In the genomic region with DNA sequence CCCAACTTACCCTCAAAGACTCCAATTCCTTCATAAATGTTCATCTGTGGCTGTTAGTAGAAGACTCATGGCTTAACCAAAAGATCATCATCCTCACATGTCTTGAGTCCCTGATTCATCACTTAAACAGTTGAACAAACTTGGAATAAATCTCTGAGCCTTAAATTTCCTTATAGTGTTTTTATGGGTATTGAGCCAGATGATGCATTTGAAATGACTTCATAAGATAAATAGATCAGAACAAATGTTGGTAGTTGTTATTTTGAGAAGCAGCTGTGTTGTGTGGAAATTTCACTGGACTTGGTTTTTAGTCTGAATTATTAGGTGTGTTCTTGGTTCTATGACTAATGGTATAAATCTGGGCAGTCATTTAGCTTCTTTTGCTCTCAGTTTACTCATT, we compare ENCODE assay signal across 2 cellular contexts.
TF ChIP-seq lines count a peak whose summit lies in the region.

No MANE protein-coding gene starts in this region.

TF ChIP-seq in endothelial cell of umbilical vein, 7 proteins besides CTCF, POLR2A, EP300 and RAD21 (continued from another document):
- TF ChIP-seq JUN (IDR thresholded peaks at IDR 0.05; ENCODE audit: borderline replicate concordance, insufficient read depth, insufficient read length, low read depth) (no peak), FOS (IDR thresholded peaks at IDR 0.05; ENCODE audit: borderline replicate concordance, insufficient read depth, low read length) (no peak)

TF ChIP-seq in SK-N-SH, 30 proteins besides CTCF, POLR2A, EP300 and RAD21 (continued from another document):
- TF ChIP-seq RCOR1 (IDR thresholded peaks at IDR 0.05; ENCODE audit: low read length) (no peak), GATA2 (CRISPR knock-in tag; IDR thresholded peaks at IDR 0.05) (no peak), ELF1 (IDR thresholded peaks at IDR 0.05) (no peak), CHD2 (IDR thresholded peaks at IDR 0.05; ENCODE audit: low read length, partially characterized antibody) (no peak), NRF1 (IDR thresholded peaks at IDR 0.05; ENCODE audit: low read depth, low read length) (no peak), JUND (IDR thresholded peaks at IDR 0.05) (no peak), RFX5 (IDR thresholded peaks at IDR 0.05; ENCODE audit: low read length) (no peak), FOXM1 (IDR thresholded peaks at IDR 0.05; ENCODE audit: low read depth) (no peak), TEAD4 (IDR thresholded peaks at IDR 0.05; ENCODE audit: borderline replicate concordance, insufficient read depth) (no peak), MEF2A (IDR thresholded peaks at IDR 0.05; ENCODE audit: borderline replicate concordance, low read depth) (no peak), EZH2phosphoT487 (IDR thresholded peaks at IDR 0.05; ENCODE audit: borderline replicate concordance, low read depth) (no peak), MXI1 (IDR thresholded peaks at IDR 0.05; ENCODE audit: low read depth, low read length) (no peak), SMC3 (IDR thresholded peaks at IDR 0.05; ENCODE audit: low read depth, low read length) (no peak), TAF1 (IDR thresholded peaks at IDR 0.05; ENCODE audit: borderline replicate concordance, low read depth, low read length) (no peak), POLR2AphosphoS5 (IDR thresholded peaks at IDR 0.05; ENCODE audit: low read depth, low read length) (no peak), TCF12 (IDR thresholded peaks at IDR 0.05) (no peak)
- TF ChIP-seq, protein P1, sequence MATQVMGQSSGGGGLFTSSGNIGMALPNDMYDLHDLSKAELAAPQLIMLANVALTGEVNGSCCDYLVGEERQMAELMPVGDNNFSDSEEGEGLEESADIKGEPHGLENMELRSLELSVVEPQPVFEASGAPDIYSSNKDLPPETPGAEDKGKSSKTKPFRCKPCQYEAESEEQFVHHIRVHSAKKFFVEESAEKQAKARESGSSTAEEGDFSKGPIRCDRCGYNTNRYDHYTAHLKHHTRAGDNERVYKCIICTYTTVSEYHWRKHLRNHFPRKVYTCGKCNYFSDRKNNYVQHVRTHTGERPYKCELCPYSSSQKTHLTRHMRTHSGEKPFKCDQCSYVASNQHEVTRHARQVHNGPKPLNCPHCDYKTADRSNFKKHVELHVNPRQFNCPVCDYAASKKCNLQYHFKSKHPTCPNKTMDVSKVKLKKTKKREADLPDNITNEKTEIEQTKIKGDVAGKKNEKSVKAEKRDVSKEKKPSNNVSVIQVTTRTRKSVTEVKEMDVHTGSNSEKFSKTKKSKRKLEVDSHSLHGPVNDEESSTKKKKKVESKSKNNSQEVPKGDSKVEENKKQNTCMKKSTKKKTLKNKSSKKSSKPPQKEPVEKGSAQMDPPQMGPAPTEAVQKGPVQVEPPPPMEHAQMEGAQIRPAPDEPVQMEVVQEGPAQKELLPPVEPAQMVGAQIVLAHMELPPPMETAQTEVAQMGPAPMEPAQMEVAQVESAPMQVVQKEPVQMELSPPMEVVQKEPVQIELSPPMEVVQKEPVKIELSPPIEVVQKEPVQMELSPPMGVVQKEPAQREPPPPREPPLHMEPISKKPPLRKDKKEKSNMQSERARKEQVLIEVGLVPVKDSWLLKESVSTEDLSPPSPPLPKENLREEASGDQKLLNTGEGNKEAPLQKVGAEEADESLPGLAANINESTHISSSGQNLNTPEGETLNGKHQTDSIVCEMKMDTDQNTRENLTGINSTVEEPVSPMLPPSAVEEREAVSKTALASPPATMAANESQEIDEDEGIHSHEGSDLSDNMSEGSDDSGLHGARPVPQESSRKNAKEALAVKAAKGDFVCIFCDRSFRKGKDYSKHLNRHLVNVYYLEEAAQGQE (IDR thresholded peaks at IDR 0.05; ENCODE audit: low read depth, low read length) = no peak
- TF ChIP-seq, protein P2, sequence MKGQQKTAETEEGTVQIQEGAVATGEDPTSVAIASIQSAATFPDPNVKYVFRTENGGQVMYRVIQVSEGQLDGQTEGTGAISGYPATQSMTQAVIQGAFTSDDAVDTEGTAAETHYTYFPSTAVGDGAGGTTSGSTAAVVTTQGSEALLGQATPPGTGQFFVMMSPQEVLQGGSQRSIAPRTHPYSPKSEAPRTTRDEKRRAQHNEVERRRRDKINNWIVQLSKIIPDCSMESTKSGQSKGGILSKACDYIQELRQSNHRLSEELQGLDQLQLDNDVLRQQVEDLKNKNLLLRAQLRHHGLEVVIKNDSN (IDR thresholded peaks at IDR 0.05; ENCODE audit: borderline replicate concordance, low read depth) = no peak
- TF ChIP-seq, protein P3, sequence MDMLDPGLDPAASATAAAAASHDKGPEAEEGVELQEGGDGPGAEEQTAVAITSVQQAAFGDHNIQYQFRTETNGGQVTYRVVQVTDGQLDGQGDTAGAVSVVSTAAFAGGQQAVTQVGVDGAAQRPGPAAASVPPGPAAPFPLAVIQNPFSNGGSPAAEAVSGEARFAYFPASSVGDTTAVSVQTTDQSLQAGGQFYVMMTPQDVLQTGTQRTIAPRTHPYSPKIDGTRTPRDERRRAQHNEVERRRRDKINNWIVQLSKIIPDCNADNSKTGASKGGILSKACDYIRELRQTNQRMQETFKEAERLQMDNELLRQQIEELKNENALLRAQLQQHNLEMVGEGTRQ (IDR thresholded peaks at IDR 0.05; ENCODE audit: borderline replicate concordance, low read depth, low read length) = no peak
